ENCODE assay signal across 26 cellular contexts in the genomic region with DNA sequence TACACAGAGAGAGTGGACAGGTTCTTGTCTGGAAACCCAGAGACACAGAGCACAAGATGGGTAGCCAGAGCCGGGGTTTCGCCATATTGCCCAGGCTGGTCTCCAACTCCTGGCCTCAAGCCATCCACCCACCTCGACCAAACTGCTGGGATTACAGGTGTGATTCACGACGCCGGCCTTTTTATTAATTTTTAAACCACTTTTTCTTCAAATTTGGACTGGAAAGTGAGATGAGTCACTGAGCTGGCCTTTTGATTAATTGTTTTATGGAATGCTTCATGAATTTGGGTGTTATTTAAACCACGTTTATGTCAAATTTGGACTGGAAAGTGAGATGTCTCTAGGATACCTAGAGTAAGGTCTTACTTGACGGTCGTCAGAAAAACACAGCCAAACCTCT. TPM values are rescaled to one million over a fixed set of nuclear protein-coding genes. Genes with fewer than 3 reads are reported as not detected.
"Had no signal": no experiment of that assay in that cellular context is flagged by ENCODE, and none has a peak within 500 bp of the region (broad histone marks: within the 10 kb centered on the region; RNA-seq: fewer than 3 reads in every experiment).

No MANE protein-coding gene starts in this region.

- DNase-seq: pancreas; spleen; stimulated activated naive CD4-positive, alpha-beta T cell; substantia nigra; upper lobe of left lung had no signal

- H3K4me3 ChIP-seq: pancreas, prostate gland, right atrium auricular region, skin epidermis, smooth muscle cell, spleen, thoracic aorta, thyroid gland, tibial nerve, upper lobe of left lung, vagina had no signal

- H3K27ac ChIP-seq: neutrophil, pancreas, prostate gland, right atrium auricular region, skin epidermis, spleen, thoracic aorta, thyroid gland, tibial nerve, upper lobe of left lung, vagina had no signal

- H3K4me2 ChIP-seq: smooth muscle cell had no signal

- H3K27me3 ChIP-seq: pancreas, right atrium auricular region, thyroid gland, tibial nerve, upper lobe of left lung, vagina had no signal

- FAIRE-seq: pancreas, urothelium cell line had no signal

- H3K4me1 ChIP-seq: pancreas, prostate gland, spleen had no signal

- ATAC-seq: natural killer cell treated with Interleukin-12 subunit alpha and Interleukin-12 subunit beta and Interleukin-15 and Interleukin-18, amount 100 ng/mL, for 72 hours; sciatic nerve; stimulated activated memory B cell treated with anti-CD40 and anti-IgM and Interleukin-4, amounts not matched to agents 10 μg/mL and 1 μg/mL and 100 μg/mL, for 72 hours; stimulated activated naive CD8-positive, alpha-beta T cell treated with anti-CD3 and anti-CD28 coated beads, Interleukin-15, amount 100 ng/mL, for 72 hours; stimulated activated naive CD8-positive, alpha-beta T cell treated with anti-CD3 and anti-CD28 coated beads, Interleukin-15, Interleukin-2, amounts not matched to agents 100 U/mL and 50 U/mL, for 24 hours had no signal

- H3K36me3 ChIP-seq: neutrophil, pancreas, prostate gland, right atrium auricular region, spleen, thoracic aorta, thyroid gland, tibial nerve, upper lobe of left lung, vagina had no signal

- H3K9me3 ChIP-seq: neutrophil, pancreas, prostate gland, right atrium auricular region, spleen, thoracic aorta, thyroid gland, tibial nerve, upper lobe of left lung, vagina had no signal

RNA-seq across cellular contexts. Expression of gene IGFL1, which starts 12.1 kb away (rescaled TPM):
- total RNA-seq: natural killer cell treated with Interleukin-12 subunit alpha and Interleukin-12 subunit beta and Interleukin-15 and Interleukin-18, amount 100 ng/mL, for 72 hours; neural crest cell; omental fat pad; osteocyte; pancreas; posterior vena cava; pulmonary artery endothelial cell; right atrium auricular region; sciatic nerve; smooth muscle cell; spleen; temporal lobe; thoracic aorta; thyroid gland; tibial nerve; upper lobe of left lung had no signal
- polyA plus RNA-seq: pancreas, smooth muscle cell, spleen had no signal
